ENCODE assay signal across 20 cellular contexts in genomic region chr12:104734541-104735075, GRCh38.
DNase-seq lines count a peak whose midpoint lies in the region; ATAC-seq, FAIRE-seq and TF ChIP-seq lines count a peak whose summit lies in the region.
"Had no signal": no experiment of that assay in that cellular context is flagged by ENCODE, and none has a peak within 500 bp of the region (broad histone marks: within the 10 kb centered on the region; RNA-seq: fewer than 3 reads in every experiment).

No MANE protein-coding gene starts in this region.

- H3K4me3 Mint-ChIP-seq in activated CD8-positive, alpha-beta memory T cell treated with anti-CD3 and anti-CD28 coated beads, Interleukin-2, amount 10 ng/mL, durations not matched to agents 7 days and 5 days = no peak overlapping the region
- H3K4me3 Mint-ChIP-seq in activated T-helper 2 cell treated with anti-CD3 and anti-CD28 coated beads, Interferon-gamma antibody, Interleukin-2, Interleukin-4, amounts not matched to agents 10 μg/mL and 5 μg/mL and 100 μg/mL, durations not matched to agents 14 hours and 24 hours and 36 hours (ENCODE audit: low read depth) = no peak overlapping the region
- H3K4me3 Mint-ChIP-seq: activated naive CD4-positive, alpha-beta T cell treated with anti-CD3 and anti-CD28 coated beads, Interleukin-2, amount 50 U/mL, for 24 hours had no signal

- no peaks in the 10 kb centered on the region for H3K36me3 Mint-ChIP-seq in activated CD8-positive, alpha-beta memory T cell treated with anti-CD3 and anti-CD28 coated beads, Interleukin-2, amount 10 ng/mL, durations not matched to agents 7 days and 5 days
- no peaks in the 10 kb centered on the region for H3K36me3 Mint-ChIP-seq in activated T-helper 2 cell treated with anti-CD3 and anti-CD28 coated beads, Interferon-gamma antibody, Interleukin-2, Interleukin-4, amounts not matched to agents 10 μg/mL and 5 μg/mL and 100 μg/mL, durations not matched to agents 14 hours and 24 hours and 36 hours (ENCODE audit: low read depth)

- CTCF ChIA-PET in activated CD8-positive, alpha-beta memory T cell treated with anti-CD3 and anti-CD28 coated beads, Interleukin-2, amount 10 ng/mL, durations not matched to agents 7 days and 5 days (lab: Charles Lee) = interaction anchor here (2.8 kb wide), 1 partner anchor 353 kb away, joined by 9 read pairs; no protein-coding TSS in a partner anchor

- intact Hi-C loops in activated T-helper 2 cell treated with anti-CD3 and anti-CD28 coated beads, Interferon-gamma antibody, Interleukin-2, Interleukin-4, amounts not matched to agents 10 μg/mL and 5 μg/mL and 100 μg/mL, durations not matched to agents 14 hours and 24 hours and 36 hours (cut with micrococcal nuclease) = loop anchor here (2.0 kb wide), 1 partner anchor 14 kb away; no protein-coding TSS in a partner anchor
- intact Hi-C loops in Right ventricle myocardium superior (cut with DNase I) = no loop called here

- no peak for DNase-seq in activated CD8-positive, alpha-beta memory T cell treated with anti-CD3 and anti-CD28 coated beads, Interleukin-2, amount 10 ng/mL, durations not matched to agents 7 days and 5 days
- DNase-seq in activated CD8-positive, alpha-beta memory T cell treated with anti-CD3 and anti-CD28 coated beads for 24 hours = no peak
- DNase-seq in COR-L47 (lab: John Stamatoyannopoulos, UW) (peak; percentile 20), renal cortical epithelial cell (ENCODE audit: low read depth) (peak; percentile 13), D721Med (ENCODE audit: insufficient read length, low spot score) (no peak), midbrain (lab: John Stamatoyannopoulos, UW) (no peak), Right ventricle myocardium superior (no peak)
- DNase-seq in activated T-helper 2 cell treated with anti-CD3 and anti-CD28 coated beads, Interferon-gamma antibody, Interleukin-2, Interleukin-4, amounts not matched to agents 10 μg/mL and 5 μg/mL and 100 μg/mL, durations not matched to agents 14 hours and 24 hours and 36 hours (ENCODE audit: low spot score) = no peak
- DNase-seq: activated CD8-positive, alpha-beta memory T cell treated with anti-CD3 and anti-CD28 coated beads, Interleukin-2, amount 50 U/mL, for 48 hours; body of pancreas; DMS53; GM23248; naive thymus-derived CD4-positive, alpha-beta T cell; NCI-H1436; stimulated activated CD4-positive, alpha-beta T cell treated with anti-CD3 and anti-CD28 coated beads, Interleukin-2, amount 100 ng/mL, for 48 hours; uterus had no signal

- H3K27me3 Mint-ChIP-seq in activated CD8-positive, alpha-beta memory T cell treated with anti-CD3 and anti-CD28 coated beads, Interleukin-2, amount 10 ng/mL, durations not matched to agents 7 days and 5 days = no peaks in the 10 kb centered on the region
- no peaks in the 10 kb centered on the region for H3K27me3 Mint-ChIP-seq in activated T-helper 2 cell treated with anti-CD3 and anti-CD28 coated beads, Interferon-gamma antibody, Interleukin-2, Interleukin-4, amounts not matched to agents 10 μg/mL and 5 μg/mL and 100 μg/mL, durations not matched to agents 14 hours and 24 hours and 36 hours (ENCODE audit: low read depth)
- H3K27me3 Mint-ChIP-seq: activated naive CD4-positive, alpha-beta T cell treated with anti-CD3 and anti-CD28 coated beads, Interleukin-2, amount 50 U/mL, for 24 hours; naive thymus-derived CD4-positive, alpha-beta T cell; progenitor cell of endocrine pancreas had no signal

- no peak for ATAC-seq in activated CD8-positive, alpha-beta memory T cell treated with anti-CD3 and anti-CD28 coated beads, Interleukin-2, amount 10 ng/mL, durations not matched to agents 7 days and 5 days
- no peak for ATAC-seq in Right ventricle myocardium superior (ENCODE audit: poor library complexity)
- ATAC-seq: body of pancreas; naive thymus-derived CD4-positive, alpha-beta T cell had no signal

- FAIRE-seq in D721Med (lab: Jason Lieb, UNC) = no peak
- FAIRE-seq: endothelial cell of umbilical vein, islet of Langerhans had no signal

- TF ChIP-seq CTCF in D721Med (IDR thresholded peaks at IDR 0.05; ENCODE audit: insufficient read depth, missing control alignments) = no peak

- H3K9me3 Mint-ChIP-seq in activated CD8-positive, alpha-beta memory T cell treated with anti-CD3 and anti-CD28 coated beads, Interleukin-2, amount 10 ng/mL, durations not matched to agents 7 days and 5 days (ENCODE audit: low read depth) = no peaks in the 10 kb centered on the region
- no peaks in the 10 kb centered on the region for H3K9me3 Mint-ChIP-seq in activated T-helper 2 cell treated with anti-CD3 and anti-CD28 coated beads, Interferon-gamma antibody, Interleukin-2, Interleukin-4, amounts not matched to agents 10 μg/mL and 5 μg/mL and 100 μg/mL, durations not matched to agents 14 hours and 24 hours and 36 hours
- H3K9me3 Mint-ChIP-seq: activated naive CD4-positive, alpha-beta T cell treated with anti-CD3 and anti-CD28 coated beads, Interleukin-2, amount 50 U/mL, for 24 hours; naive thymus-derived CD4-positive, alpha-beta T cell had no signal

- peaks cover 63% of the 10 kb centered on the region for H3K4me1 Mint-ChIP-seq in activated CD8-positive, alpha-beta memory T cell treated with anti-CD3 and anti-CD28 coated beads, Interleukin-2, amount 10 ng/mL, durations not matched to agents 7 days and 5 days
- peaks cover 64% of the 10 kb centered on the region for H3K4me1 Mint-ChIP-seq in activated T-helper 2 cell treated with anti-CD3 and anti-CD28 coated beads, Interferon-gamma antibody, Interleukin-2, Interleukin-4, amounts not matched to agents 10 μg/mL and 5 μg/mL and 100 μg/mL, durations not matched to agents 14 hours and 24 hours and 36 hours (ENCODE audit: low read depth)

- H3K27ac Mint-ChIP-seq in activated CD8-positive, alpha-beta memory T cell treated with anti-CD3 and anti-CD28 coated beads, Interleukin-2, amount 10 ng/mL, durations not matched to agents 7 days and 5 days = peak overlapping the region; percentile 38
- H3K27ac Mint-ChIP-seq in activated T-helper 2 cell treated with anti-CD3 and anti-CD28 coated beads, Interferon-gamma antibody, Interleukin-2, Interleukin-4, amounts not matched to agents 10 μg/mL and 5 μg/mL and 100 μg/mL, durations not matched to agents 14 hours and 24 hours and 36 hours = peak overlapping the region; percentile 2
- H3K27ac Mint-ChIP-seq: progenitor cell of endocrine pancreas had no signal

Comparison
In these comparisons a context has a peak if more than half of its experiments do, and no peak if none do; other contexts are left out.
1. DNase-seq: peak in COR-L47 (single experiment) and renal cortical epithelial cell (single experiment); none in activated CD8-positive, alpha-beta memory T cell treated with anti-CD3 and anti-CD28 coated beads, Interleukin-2, amount 10 ng/mL, durations not matched to agents 7 days and 5 days (single experiment), activated CD8-positive, alpha-beta memory T cell treated with anti-CD3 and anti-CD28 coated beads for 24 hours (single experiment), activated T-helper 2 cell treated with anti-CD3 and anti-CD28 coated beads, Interferon-gamma antibody, Interleukin-2, Interleukin-4, amounts not matched to agents 10 μg/mL and 5 μg/mL and 100 μg/mL, durations not matched to agents 14 hours and 24 hours and 36 hours (single experiment), D721Med (single experiment), midbrain (single experiment) and Right ventricle myocardium superior (single experiment).